In the genomic region with DNA sequence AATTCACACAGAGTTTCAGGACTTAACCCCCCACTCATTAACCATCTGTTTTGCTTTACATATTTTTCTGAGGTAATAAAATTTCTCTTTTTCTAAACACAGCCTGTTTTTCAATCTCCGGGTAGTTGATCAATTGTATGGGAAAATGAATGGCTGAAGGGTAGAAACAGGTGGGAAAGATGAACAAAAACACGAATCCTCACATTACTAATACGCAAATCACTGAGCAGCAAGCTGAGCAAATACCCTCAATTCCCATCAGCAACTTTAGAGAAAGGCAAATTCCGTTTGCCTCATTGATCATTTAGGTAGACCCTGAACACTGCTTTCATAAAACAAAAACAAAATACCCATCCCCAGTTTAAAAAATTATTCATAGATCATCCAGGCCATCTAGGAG, we compare ENCODE assay signal across 26 cellular contexts. TPM values are rescaled to one million over a fixed set of nuclear protein-coding genes. Genes with fewer than 3 reads are reported as not detected.
DNase-seq lines count a peak whose midpoint lies in the region; ATAC-seq and TF ChIP-seq lines count a peak whose summit lies in the region.
"Had no signal": no experiment of that assay in that cellular context is flagged by ENCODE, and none has a peak within 500 bp of the region (broad histone marks: within the 10 kb centered on the region; RNA-seq: fewer than 3 reads in every experiment).

No MANE protein-coding gene starts in this region.

- intact Hi-C loops in CD4-positive, alpha-beta memory T cell (cut with micrococcal nuclease): no loop called here
- intact Hi-C loops in PC-9 (cut with micrococcal nuclease; ENCODE audit: unreplicated experiment): loop anchor here (2.0 kb wide), 1 partner anchor 62 kb away; a partner anchor contains a TSS

- H3K9me3 Mint-ChIP-seq in CD4-positive, alpha-beta memory T cell: peaks cover 0 to 1% (median 0%) of the 10 kb centered on the region in 8 donors
- H3K9me3 Mint-ChIP-seq in central memory CD8-positive, alpha-beta T cell: no peaks in the 10 kb centered on the region
- H3K9me3 Mint-ChIP-seq: T-helper 2 cell treated with Interferon-gamma antibody and Interleukin-4, amounts not matched to agents 5 μg/mL and 100 μg/mL, for 36 hours had no signal

- peak overlapping the region; percentile 44 to 98 (median 93) for H3K27ac Mint-ChIP-seq in CD4-positive, alpha-beta memory T cell
- peak overlapping the region; percentile 97 for H3K27ac Mint-ChIP-seq in central memory CD8-positive, alpha-beta T cell (ENCODE audit: low read depth)

- peaks cover 36 to 76% (median 48%) of the 10 kb centered on the region in 4 donors for H3K4me1 Mint-ChIP-seq in CD4-positive, alpha-beta memory T cell
- H3K4me1 Mint-ChIP-seq in central memory CD8-positive, alpha-beta T cell: peaks cover 25% of the 10 kb centered on the region

- H3K36me3 Mint-ChIP-seq in CD4-positive, alpha-beta memory T cell: peaks cover 0 to 3% of the 10 kb centered on the region in 2 donors
- H3K36me3 Mint-ChIP-seq in central memory CD8-positive, alpha-beta T cell (ENCODE audit: insufficient read depth): peaks cover 7% of the 10 kb centered on the region

- no peaks in the 10 kb centered on the region for H3K27me3 ChIP-seq in SK-N-SH (ENCODE audit: insufficient read depth)
- H3K27me3 ChIP-seq in CD4-positive, alpha-beta memory T cell (ENCODE audit: insufficient read depth, low read length): no peaks in the 10 kb centered on the region
- H3K27me3 ChIP-seq in PC-9 (ENCODE audit: insufficient read depth, low read depth): no peaks in the 10 kb centered on the region
- H3K27me3 ChIP-seq: dorsolateral prefrontal cortex, MG63 had no signal

- no peaks in the 10 kb centered on the region for H3K27me3 Mint-ChIP-seq in CD4-positive, alpha-beta memory T cell
- H3K27me3 Mint-ChIP-seq in central memory CD8-positive, alpha-beta T cell: no peaks in the 10 kb centered on the region

- no peak for DNase-seq in SK-N-SH
- no peak for DNase-seq in CD4-positive, alpha-beta memory T cell
- DNase-seq in PC-9: no peak
- DNase-seq in central memory CD8-positive, alpha-beta T cell (ENCODE audit: low spot score in 2 of 2): no peak
- no peak for DNase-seq in stimulated activated CD4-positive, alpha-beta T cell treated with anti-CD3 and anti-CD28 coated beads, Interleukin-4, amount 100 ng/mL, for 4 hours
- DNase-seq: activated effector memory CD4-positive, alpha-beta T cell treated with anti-CD3 and anti-CD28 coated beads, Interleukin-2, amount 50 U/mL, for 16 hours; aorta; caudate nucleus; dorsolateral prefrontal cortex; foreskin fibroblast; GM23248; hypothalamus; lower lobe of right lung; MG63; NCI-H1436 treated with DMSO at 0.1 percent for 48 hours; NCI-H2171; NCI-H526; occipital lobe; stimulated activated CD4-positive, alpha-beta T cell treated with anti-CD3 and anti-CD28 coated beads, Interleukin-4, amount 100 ng/mL, for 1 hour; WERI-Rb-1 had no signal

- H3K27ac ChIP-seq in SK-N-SH (ENCODE audit: low read depth in 2 of 2, low read length in 1 of 2): peak overlapping the region in 1 of 2 experiments; percentile 75; a peak in 1 of 4 replicates
- H3K27ac ChIP-seq in CD4-positive, alpha-beta memory T cell (ENCODE audit: low read depth, low read length): peak overlapping the region; percentile 97
- peak overlapping the region; percentile 90 for H3K27ac ChIP-seq in PC-9
- H3K27ac ChIP-seq: 22Rv1, GM23248, WERI-Rb-1 had no signal

- H3K4me3 ChIP-seq in SK-N-SH (ENCODE audit: low read depth in 2 of 2, low read length in 1 of 2) (no peak overlapping the region), PC-9 (no peak overlapping the region)
- no peak overlapping the region for H3K4me3 ChIP-seq in CD4-positive, alpha-beta memory T cell (ENCODE audit: low read length in 2 of 2)
- H3K4me3 ChIP-seq: GM23248, lower lobe of right lung, MG63, smooth muscle cell had no signal

- no peak for TF ChIP-seq EP300 in SK-N-SH (IDR thresholded peaks at IDR 0.05; ENCODE audit: borderline replicate concordance in 1 of 2, low read depth in 1 of 2, low read length in 1 of 2)

- POLR2A ChIA-PET in SK-N-SH (lab: Yijun Ruan, JAX) (no interaction called here), PC-9 (lab: Charles Lee; ENCODE audit: unreplicated experiment) (no interaction called here)
- POLR2A ChIA-PET in CD4-positive, alpha-beta memory T cell (lab: Charles Lee; ENCODE audit: partially characterized antibody): interaction anchor here (1.4 to 5.6 kb wide), 4 partner anchors 9 to 708 kb away, joined by 3 to 178 read pairs (median 72); a partner anchor contains a TSS

- 0 out of 2 replicates have a peak overlapping the region, but pooled peaks have one; percentile 88 for H2AFZ ChIP-seq in SK-N-SH (ENCODE audit: low read depth)
- H2AFZ ChIP-seq in PC-9: no peak overlapping the region

- no peak for TF ChIP-seq RAD21 in SK-N-SH (IDR thresholded peaks at IDR 0.05; ENCODE audit: low read length)

- H3K4me1 ChIP-seq in SK-N-SH (ENCODE audit: control insufficient read depth in 1 of 2, insufficient read depth in 2 of 2, low read depth in 1 of 2, low read length in 1 of 2) (peaks cover 2 to 18% of the 10 kb centered on the region in 2 experiments; a peak in 3 of 4 replicates), PC-9 (replicated peaks; ENCODE audit: insufficient read depth) (peaks cover 66% of the 10 kb centered on the region)
- H3K4me1 ChIP-seq in CD4-positive, alpha-beta memory T cell (ENCODE audit: insufficient read depth, low read length): peaks cover 58% of the 10 kb centered on the region

- peaks cover 29% of the 10 kb centered on the region for H3F3A ChIP-seq in SK-N-SH (replicated peaks; ENCODE audit: insufficient read depth)
- H3F3A ChIP-seq in PC-9 (ENCODE audit: insufficient read depth, low read depth): peaks cover 24% of the 10 kb centered on the region

- no peaks in the 10 kb centered on the region for H3K9me3 ChIP-seq in SK-N-SH
- H3K9me3 ChIP-seq in CD4-positive, alpha-beta memory T cell (ENCODE audit: control insufficient read depth in 1 of 2, low read length in 2 of 2): no peaks in the 10 kb centered on the region
- H3K9me3 ChIP-seq in PC-9 (ENCODE audit: insufficient read depth, low read depth): no peaks in the 10 kb centered on the region
- H3K9me3 ChIP-seq: lower lobe of right lung, MG63 had no signal

- H3K4me2 ChIP-seq in SK-N-SH: peak overlapping the region; percentile 21; the same call in 1 of the 2 replicates
- H3K4me2 ChIP-seq in PC-9: peak overlapping the region; percentile 86
- H3K4me2 ChIP-seq: smooth muscle cell had no signal

- H3K79me2 ChIP-seq in SK-N-SH (ENCODE audit: insufficient read depth) (peaks cover 45% of the 10 kb centered on the region), PC-9 (ENCODE audit: low read depth) (peaks cover 26% of the 10 kb centered on the region)

- TF ChIP-seq CTCF in SK-N-SH (IDR thresholded peaks at IDR 0.05) (no peak), PC-9 (conservative IDR thresholded peaks at IDR 0.05) (no peak)

- CTCF ChIA-PET in SK-N-SH (lab: Yijun Ruan, JAX): interaction anchor here (0.7 to 4.5 kb wide), 7 partner anchors 11 to 262 kb away, joined by 3 to 36 read pairs (median 4); a partner anchor contains a TSS
- CTCF ChIA-PET in CD4-positive, alpha-beta memory T cell (lab: Charles Lee; ENCODE audit: partially characterized antibody): interaction anchor here (2.6 to 4.6 kb wide), 5 partner anchors 9 to 152 kb away, joined by 20 to 236 read pairs (median 52); a partner anchor contains a TSS
- CTCF ChIA-PET in PC-9 (lab: Charles Lee): no interaction called here

- H3K9ac ChIP-seq in SK-N-SH: no peak overlapping the region
- H3K9ac ChIP-seq: GM23248 had no signal

- H3K9me2 ChIP-seq in SK-N-SH: no peaks in the 10 kb centered on the region
- no peaks in the 10 kb centered on the region for H3K9me2 ChIP-seq in PC-9 (ENCODE audit: insufficient read depth)

- 87% methylated on average over 4 of the region's 4 CpGs for WGBS in SK-N-SH (ENCODE audit: low lambda C conversion rate)

- H4K20me1 ChIP-seq in SK-N-SH (ENCODE audit: insufficient read depth): no peaks in the 10 kb centered on the region
- no peaks in the 10 kb centered on the region for H4K20me1 ChIP-seq in PC-9 (ENCODE audit: insufficient read depth)

- peak overlapping the region; percentile 3 to 37 (median 32) for H3K4me3 Mint-ChIP-seq in CD4-positive, alpha-beta memory T cell
- no peak overlapping the region for H3K4me3 Mint-ChIP-seq in central memory CD8-positive, alpha-beta T cell

- ATAC-seq in SK-N-SH treated with all-trans-retinoic acid at 6 μM for 48 hours (no peak), HG02840 (IDR thresholded peaks at IDR 0.05; ENCODE audit: low FRiP score, unreplicated experiment) (no peak), GM19467 (IDR thresholded peaks at IDR 0.05; ENCODE audit: unreplicated experiment) (no peak)
- ATAC-seq in central memory CD8-positive, alpha-beta T cell (replicated peaks; ENCODE audit: extremely low read depth, poor library complexity, severe bottlenecking): no peak
- ATAC-seq: lower lobe of right lung had no signal

- no TSS peak for BruUV-seq in PC-9 (replicated peaks; lab: Mats Ljungman, UMichigan)

- H3K36me3 ChIP-seq in SK-N-SH (replicated peaks in 1 of 2; ENCODE audit: control insufficient read depth in 1 of 2, insufficient read depth in 2 of 2, low read length in 1 of 2): no peaks in the 10 kb centered on the region
- H3K36me3 ChIP-seq in CD4-positive, alpha-beta memory T cell (ENCODE audit: insufficient read depth, low read length): no peaks in the 10 kb centered on the region
- no peaks in the 10 kb centered on the region for H3K36me3 ChIP-seq in PC-9 (ENCODE audit: low read depth)
- H3K36me3 ChIP-seq: lower lobe of right lung, MG63, WERI-Rb-1 had no signal

TF ChIP-seq in SK-N-SH, 30 proteins besides CTCF, POLR2A, EP300 and RAD21 (continues in another document):
- TF ChIP-seq GABPA (IDR thresholded peaks at IDR 0.05; ENCODE audit: low read depth) (no peak), FOSL2 (IDR thresholded peaks at IDR 0.05; ENCODE audit: borderline replicate concordance, low read depth) (no peak)

TF ChIP-seq in SK-N-SH treated with all-trans-retinoic acid at 6 μM for 48 hours, 23 proteins besides CTCF, POLR2A, EP300 and RAD21 (continues in another document):
- no peak for TF ChIP-seq BACH2 (CRISPR knock-in tag; IDR thresholded peaks at IDR 0.05; ENCODE audit: borderline replicate concordance)
- TF ChIP-seq CSDC2 (CRISPR knock-in tag; IDR thresholded peaks at IDR 0.05): no peak
- no peak for TF ChIP-seq ZNF70 (CRISPR knock-in tag; IDR thresholded peaks at IDR 0.05)

RNA-seq across cellular contexts. Expression of a gene that starts 1.9 kb away (rescaled TPM):
- polyA plus RNA-seq in SK-N-SH (2012; rRNA removed): 25.8 and 30.9 TPM in 2 replicates
- polyA plus RNA-seq in SK-N-SH (2012; cell fraction: cytosol; rRNA removed): 28.2 and 30.3 TPM in 2 replicates
- polyA plus RNA-seq in SK-N-SH (2012; cell fraction: nucleus; rRNA removed): 24.6 and 47.3 TPM in 2 replicates
- 10 to 100 TPM; 16.2 to 23.0 TPM for total RNA-seq in CD4-positive, alpha-beta memory T cell
- polyA plus RNA-seq in CD4-positive, alpha-beta memory T cell: 10 to 100 TPM in 1 of 2 donors, 1 to 10 TPM in 1; 7.9 to 10.7 TPM
- 2.3 and 4.4 TPM in 2 replicates for total RNA-seq in PC-9 (2021)

RNA-seq across cellular contexts. Expression of a gene that starts 10.7 kb away (rescaled TPM):
- polyA plus RNA-seq in SK-N-SH (2012; rRNA removed): 11.4 and 13.1 TPM in 2 replicates
- 19.4 and 23.2 TPM in 2 replicates for polyA plus RNA-seq in SK-N-SH (2012; cell fraction: cytosol; rRNA removed)
- polyA plus RNA-seq in SK-N-SH (2012; cell fraction: nucleus; rRNA removed): 3.1 and 5.8 TPM in 2 replicates
- total RNA-seq in CD4-positive, alpha-beta memory T cell: 10 to 100 TPM; 20.0 to 21.7 TPM
- polyA plus RNA-seq in CD4-positive, alpha-beta memory T cell: 100 to 1,000 TPM in 1 of 2 donors, 10 to 100 TPM in 1; 44.3 to 101 TPM
- total RNA-seq in PC-9 (2021): 13.5 and 22.0 TPM in 2 replicates
